ENCODE assay signal across 1 cellular context in the genomic region with DNA sequence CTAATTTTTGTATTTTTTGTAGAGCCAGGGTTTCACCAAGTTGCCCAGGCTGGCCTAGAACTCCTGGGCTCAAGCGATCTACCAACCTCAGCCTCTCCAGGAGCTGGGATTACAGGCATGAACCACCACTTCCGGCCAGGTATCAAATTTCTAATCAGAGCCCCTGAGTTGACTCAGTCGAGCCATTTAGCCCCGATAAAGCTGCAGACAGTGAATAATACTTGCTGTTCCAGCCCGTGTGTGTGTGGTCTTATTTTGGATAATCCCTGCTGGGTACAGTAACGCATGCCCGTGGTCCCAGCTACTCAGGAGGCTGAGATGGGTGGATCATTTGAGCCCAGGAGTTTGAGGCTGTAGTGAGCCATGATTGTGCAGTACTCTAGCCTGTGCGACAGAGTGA.
TF ChIP-seq lines count a peak whose summit lies in the region.

No MANE protein-coding gene starts in this region.

TF ChIP-seq in GM23338, 12 proteins besides CTCF, POLR2A, EP300 and RAD21 (continued from another document):
- TF ChIP-seq, protein P1, sequence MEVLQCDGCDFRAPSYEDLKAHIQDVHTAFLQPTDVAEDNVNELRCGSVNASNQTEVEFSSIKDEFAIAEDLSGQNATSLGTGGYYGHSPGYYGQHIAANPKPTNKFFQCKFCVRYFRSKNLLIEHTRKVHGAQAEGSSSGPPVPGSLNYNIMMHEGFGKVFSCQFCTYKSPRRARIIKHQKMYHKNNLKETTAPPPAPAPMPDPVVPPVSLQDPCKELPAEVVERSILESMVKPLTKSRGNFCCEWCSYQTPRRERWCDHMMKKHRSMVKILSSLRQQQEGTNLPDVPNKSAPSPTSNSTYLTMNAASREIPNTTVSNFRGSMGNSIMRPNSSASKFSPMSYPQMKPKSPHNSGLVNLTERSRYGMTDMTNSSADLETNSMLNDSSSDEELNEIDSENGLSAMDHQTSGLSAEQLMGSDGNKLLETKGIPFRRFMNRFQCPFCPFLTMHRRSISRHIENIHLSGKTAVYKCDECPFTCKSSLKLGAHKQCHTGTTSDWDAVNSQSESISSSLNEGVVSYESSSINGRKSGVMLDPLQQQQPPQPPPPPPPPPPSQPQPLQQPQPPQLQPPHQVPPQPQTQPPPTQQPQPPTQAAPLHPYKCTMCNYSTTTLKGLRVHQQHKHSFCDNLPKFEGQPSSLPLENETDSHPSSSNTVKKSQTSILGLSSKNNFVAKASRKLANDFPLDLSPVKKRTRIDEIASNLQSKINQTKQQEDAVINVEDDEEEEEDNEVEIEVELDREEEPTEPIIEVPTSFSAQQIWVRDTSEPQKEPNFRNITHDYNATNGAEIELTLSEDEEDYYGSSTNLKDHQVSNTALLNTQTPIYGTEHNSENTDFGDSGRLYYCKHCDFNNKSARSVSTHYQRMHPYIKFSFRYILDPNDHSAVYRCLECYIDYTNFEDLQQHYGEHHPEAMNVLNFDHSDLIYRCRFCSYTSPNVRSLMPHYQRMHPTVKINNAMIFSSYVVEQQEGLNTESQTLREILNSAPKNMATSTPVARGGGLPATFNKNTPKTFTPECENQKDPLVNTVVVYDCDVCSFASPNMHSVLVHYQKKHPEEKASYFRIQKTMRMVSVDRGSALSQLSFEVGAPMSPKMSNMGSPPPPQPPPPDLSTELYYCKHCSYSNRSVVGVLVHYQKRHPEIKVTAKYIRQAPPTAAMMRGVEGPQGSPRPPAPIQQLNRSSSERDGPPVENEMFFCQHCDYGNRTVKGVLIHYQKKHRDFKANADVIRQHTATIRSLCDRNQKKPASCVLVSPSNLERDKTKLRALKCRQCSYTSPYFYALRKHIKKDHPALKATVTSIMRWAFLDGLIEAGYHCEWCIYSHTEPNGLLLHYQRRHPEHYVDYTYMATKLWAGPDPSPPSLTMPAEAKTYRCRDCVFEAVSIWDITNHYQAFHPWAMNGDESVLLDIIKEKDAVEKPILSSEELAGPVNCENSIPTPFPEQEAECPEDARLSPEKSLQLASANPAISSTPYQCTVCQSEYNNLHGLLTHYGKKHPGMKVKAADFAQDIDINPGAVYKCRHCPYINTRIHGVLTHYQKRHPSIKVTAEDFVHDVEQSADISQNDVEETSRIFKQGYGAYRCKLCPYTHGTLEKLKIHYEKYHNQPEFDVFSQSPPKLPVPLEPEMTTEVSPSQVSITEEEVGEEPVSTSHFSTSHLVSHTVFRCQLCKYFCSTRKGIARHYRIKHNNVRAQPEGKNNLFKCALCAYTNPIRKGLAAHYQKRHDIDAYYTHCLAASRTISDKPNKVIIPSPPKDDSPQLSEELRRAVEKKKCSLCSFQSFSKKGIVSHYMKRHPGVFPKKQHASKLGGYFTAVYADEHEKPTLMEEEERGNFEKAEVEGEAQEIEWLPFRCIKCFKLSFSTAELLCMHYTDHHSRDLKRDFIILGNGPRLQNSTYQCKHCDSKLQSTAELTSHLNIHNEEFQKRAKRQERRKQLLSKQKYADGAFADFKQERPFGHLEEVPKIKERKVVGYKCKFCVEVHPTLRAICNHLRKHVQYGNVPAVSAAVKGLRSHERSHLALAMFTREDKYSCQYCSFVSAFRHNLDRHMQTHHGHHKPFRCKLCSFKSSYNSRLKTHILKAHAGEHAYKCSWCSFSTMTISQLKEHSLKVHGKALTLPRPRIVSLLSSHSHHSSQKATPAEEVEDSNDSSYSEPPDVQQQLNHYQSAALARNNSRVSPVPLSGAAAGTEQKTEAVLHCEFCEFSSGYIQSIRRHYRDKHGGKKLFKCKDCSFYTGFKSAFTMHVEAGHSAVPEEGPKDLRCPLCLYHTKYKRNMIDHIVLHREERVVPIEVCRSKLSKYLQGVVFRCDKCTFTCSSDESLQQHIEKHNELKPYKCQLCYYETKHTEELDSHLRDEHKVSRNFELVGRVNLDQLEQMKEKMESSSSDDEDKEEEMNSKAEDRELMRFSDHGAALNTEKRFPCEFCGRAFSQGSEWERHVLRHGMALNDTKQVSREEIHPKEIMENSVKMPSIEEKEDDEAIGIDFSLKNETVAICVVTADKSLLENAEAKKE (CRISPR knock-in tag; IDR thresholded peaks at IDR 0.05), result no peak
- TF ChIP-seq, protein P2, sequence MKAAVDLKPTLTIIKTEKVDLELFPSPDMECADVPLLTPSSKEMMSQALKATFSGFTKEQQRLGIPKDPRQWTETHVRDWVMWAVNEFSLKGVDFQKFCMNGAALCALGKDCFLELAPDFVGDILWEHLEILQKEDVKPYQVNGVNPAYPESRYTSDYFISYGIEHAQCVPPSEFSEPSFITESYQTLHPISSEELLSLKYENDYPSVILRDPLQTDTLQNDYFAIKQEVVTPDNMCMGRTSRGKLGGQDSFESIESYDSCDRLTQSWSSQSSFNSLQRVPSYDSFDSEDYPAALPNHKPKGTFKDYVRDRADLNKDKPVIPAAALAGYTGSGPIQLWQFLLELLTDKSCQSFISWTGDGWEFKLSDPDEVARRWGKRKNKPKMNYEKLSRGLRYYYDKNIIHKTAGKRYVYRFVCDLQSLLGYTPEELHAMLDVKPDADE (IDR thresholded peaks at IDR 0.05), result no peak
- TF ChIP-seq ZNF331 (CRISPR knock-in tag; IDR thresholded peaks at IDR 0.05; ENCODE audit: low read depth), result no peak
- no peak for TF ChIP-seq EZH2 (IDR thresholded peaks at IDR 0.05; ENCODE audit: low read depth, unreplicated experiment)
- no peak for TF ChIP-seq EZH2phosphoT487 (IDR thresholded peaks at IDR 0.05; ENCODE audit: unreplicated experiment)
- TF ChIP-seq, protein P3, sequence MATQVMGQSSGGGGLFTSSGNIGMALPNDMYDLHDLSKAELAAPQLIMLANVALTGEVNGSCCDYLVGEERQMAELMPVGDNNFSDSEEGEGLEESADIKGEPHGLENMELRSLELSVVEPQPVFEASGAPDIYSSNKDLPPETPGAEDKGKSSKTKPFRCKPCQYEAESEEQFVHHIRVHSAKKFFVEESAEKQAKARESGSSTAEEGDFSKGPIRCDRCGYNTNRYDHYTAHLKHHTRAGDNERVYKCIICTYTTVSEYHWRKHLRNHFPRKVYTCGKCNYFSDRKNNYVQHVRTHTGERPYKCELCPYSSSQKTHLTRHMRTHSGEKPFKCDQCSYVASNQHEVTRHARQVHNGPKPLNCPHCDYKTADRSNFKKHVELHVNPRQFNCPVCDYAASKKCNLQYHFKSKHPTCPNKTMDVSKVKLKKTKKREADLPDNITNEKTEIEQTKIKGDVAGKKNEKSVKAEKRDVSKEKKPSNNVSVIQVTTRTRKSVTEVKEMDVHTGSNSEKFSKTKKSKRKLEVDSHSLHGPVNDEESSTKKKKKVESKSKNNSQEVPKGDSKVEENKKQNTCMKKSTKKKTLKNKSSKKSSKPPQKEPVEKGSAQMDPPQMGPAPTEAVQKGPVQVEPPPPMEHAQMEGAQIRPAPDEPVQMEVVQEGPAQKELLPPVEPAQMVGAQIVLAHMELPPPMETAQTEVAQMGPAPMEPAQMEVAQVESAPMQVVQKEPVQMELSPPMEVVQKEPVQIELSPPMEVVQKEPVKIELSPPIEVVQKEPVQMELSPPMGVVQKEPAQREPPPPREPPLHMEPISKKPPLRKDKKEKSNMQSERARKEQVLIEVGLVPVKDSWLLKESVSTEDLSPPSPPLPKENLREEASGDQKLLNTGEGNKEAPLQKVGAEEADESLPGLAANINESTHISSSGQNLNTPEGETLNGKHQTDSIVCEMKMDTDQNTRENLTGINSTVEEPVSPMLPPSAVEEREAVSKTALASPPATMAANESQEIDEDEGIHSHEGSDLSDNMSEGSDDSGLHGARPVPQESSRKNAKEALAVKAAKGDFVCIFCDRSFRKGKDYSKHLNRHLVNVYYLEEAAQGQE (IDR thresholded peaks at IDR 0.05; ENCODE audit: unreplicated experiment), result no peak
- no peak for TF ChIP-seq POLR2AphosphoS5 (IDR thresholded peaks at IDR 0.05; ENCODE audit: low read depth)
- TF ChIP-seq CREB1 (CRISPR knock-in tag; IDR thresholded peaks at IDR 0.05; ENCODE audit: low read depth), result no peak
- no peak for TF ChIP-seq ZNF114 (CRISPR knock-in tag; IDR thresholded peaks at IDR 0.05)
- TF ChIP-seq NANOG (IDR thresholded peaks at IDR 0.05; ENCODE audit: borderline replicate concordance), result no peak
TF ChIP-seq in GM23338: peak in this region for 0.
